In genomic region chr11:125263268-125263790, GRCh38 we compare ENCODE assay signal across 10 cellular contexts.
DNase-seq lines count a peak whose midpoint lies in the region; ATAC-seq and TF ChIP-seq lines count a peak whose summit lies in the region.
"Had no signal": no experiment of that assay in that cellular context is flagged by ENCODE, and none has a peak within 500 bp of the region (broad histone marks: within the 10 kb centered on the region; RNA-seq: fewer than 3 reads in every experiment).

No MANE protein-coding gene starts in this region.

- DNase-seq in breast epithelium (ENCODE audit: low spot score in 2 of 2) (no peak), MCF 10A (ENCODE audit: unreplicated experiment) (no peak), fibroblast of gingiva (ENCODE audit: low read depth) (peak; percentile 68), midbrain (lab: John Stamatoyannopoulos, UW) (peak; percentile 70), aorta (peak; percentile 89 to 91), GM19240 (ENCODE audit: insufficient read length, low spot score) (no peak)
- no peak for DNase-seq in activated CD4-positive, alpha-beta T cell treated with anti-CD3 and anti-CD28 coated beads, Interleukin-2, amount 10 ng/mL, durations not matched to agents 7 days and 5 days
- DNase-seq: DND-41, naive B cell had no signal

- intact Hi-C loops in breast epithelium (cut with DNase I; ENCODE audit: low total_unique reads) (no loop called here), MCF 10A (cut with micrococcal nuclease) (no loop called here), aorta (cut with DNase I) (loop anchor here in 1 of 2 donors (5.0 kb wide), 1 partner anchor 96 kb away; no protein-coding TSS in a partner anchor)

- H3K36me3 Mint-ChIP-seq in MCF 10A (ENCODE audit: insufficient read depth, unreplicated experiment) = peaks cover 6% of the 10 kb centered on the region
- H3K36me3 Mint-ChIP-seq in activated CD4-positive, alpha-beta T cell treated with anti-CD3 and anti-CD28 coated beads, Interleukin-2, amount 10 ng/mL, durations not matched to agents 7 days and 5 days (ENCODE audit: low read depth) = no peaks in the 10 kb centered on the region

- 3 to 4% methylated on average over 29 of the region's 29 CpGs for WGBS in aorta, 2 donors

- ATAC-seq in aorta (ENCODE audit: low FRiP score) (peak; percentile 81), GM21576 (IDR thresholded peaks at IDR 0.05; ENCODE audit: unreplicated experiment) (no peak)

- H3K4me3 Mint-ChIP-seq in MCF 10A (ENCODE audit: unreplicated experiment) = no peak overlapping the region
- H3K4me3 Mint-ChIP-seq in activated CD4-positive, alpha-beta T cell treated with anti-CD3 and anti-CD28 coated beads, Interleukin-2, amount 10 ng/mL, durations not matched to agents 7 days and 5 days = no peak overlapping the region
- H3K4me3 Mint-ChIP-seq: naive B cell had no signal

- peak overlapping the region in 2 of 3 donors; percentile 9 to 44 for H3K4me3 ChIP-seq in breast epithelium
- no peak overlapping the region for H3K4me3 ChIP-seq in aorta (ENCODE audit: low read length in 2 of 2)

- no peak for TF ChIP-seq CTCF in breast epithelium (IDR thresholded peaks at IDR 0.05)
- TF ChIP-seq CTCF in MCF 10A (IDR thresholded peaks at IDR 0.05; ENCODE audit: unreplicated experiment) = no peak

- no peaks in the 10 kb centered on the region for H3K4me1 ChIP-seq in breast epithelium
- no peaks in the 10 kb centered on the region for H3K4me1 ChIP-seq in aorta (ENCODE audit: control insufficient read depth in 1 of 2, insufficient read depth in 2 of 2, low read length in 2 of 2)

- H3K4me1 Mint-ChIP-seq in MCF 10A (ENCODE audit: insufficient read depth, unreplicated experiment) = no peaks in the 10 kb centered on the region
- no peaks in the 10 kb centered on the region for H3K4me1 Mint-ChIP-seq in activated CD4-positive, alpha-beta T cell treated with anti-CD3 and anti-CD28 coated beads, Interleukin-2, amount 10 ng/mL, durations not matched to agents 7 days and 5 days

- H3K36me3 ChIP-seq in breast epithelium = no peaks in the 10 kb centered on the region
- no peaks in the 10 kb centered on the region for H3K36me3 ChIP-seq in aorta (ENCODE audit: control insufficient read depth in 1 of 2, insufficient read depth in 2 of 2, low read length in 1 of 2)

- no TSS peak for BruUV-seq in MCF 10A (replicated peaks; lab: Mats Ljungman, UMichigan)

- CTCF ChIA-PET in MCF 10A (lab: Yijun Ruan, JAX) = interaction anchor here (1.4 kb wide), 1 partner anchor 82 kb away, joined by 6 read pairs; no protein-coding TSS in a partner anchor
- CTCF ChIA-PET in activated CD4-positive, alpha-beta T cell treated with anti-CD3 and anti-CD28 coated beads, Interleukin-2, amount 10 ng/mL, durations not matched to agents 7 days and 5 days (lab: Charles Lee) = interaction anchor here (1.3 kb wide), 1 partner anchor 21 kb away, joined by 4 read pairs; no protein-coding TSS in a partner anchor

- H3K27me3 ChIP-seq in breast epithelium (peaks cover 0 to 13% of the 10 kb centered on the region in 2 donors), aorta (ENCODE audit: control insufficient read depth in 1 of 2, insufficient read depth in 2 of 2, low read length in 1 of 2) (no peaks in the 10 kb centered on the region)

- H3K9me3 Mint-ChIP-seq in MCF 10A (ENCODE audit: unreplicated experiment) = no peaks in the 10 kb centered on the region
- no peaks in the 10 kb centered on the region for H3K9me3 Mint-ChIP-seq in activated CD4-positive, alpha-beta T cell treated with anti-CD3 and anti-CD28 coated beads, Interleukin-2, amount 10 ng/mL, durations not matched to agents 7 days and 5 days
- H3K9me3 Mint-ChIP-seq: naive B cell had no signal

- H3K27me3 Mint-ChIP-seq in MCF 10A (ENCODE audit: insufficient read depth, unreplicated experiment) = peaks cover 19% of the 10 kb centered on the region
- H3K27me3 Mint-ChIP-seq in activated CD4-positive, alpha-beta T cell treated with anti-CD3 and anti-CD28 coated beads, Interleukin-2, amount 10 ng/mL, durations not matched to agents 7 days and 5 days = peaks cover 20% of the 10 kb centered on the region

- H3K9me3 ChIP-seq in breast epithelium (no peaks in the 10 kb centered on the region), aorta (ENCODE audit: control insufficient read depth, low read length) (no peaks in the 10 kb centered on the region)

- H3K27ac ChIP-seq in breast epithelium = no peak overlapping the region
- no peak overlapping the region for H3K27ac ChIP-seq in aorta (ENCODE audit: low read depth in 1 of 2, low read length in 2 of 2)

- POLR2A ChIA-PET in MCF 10A (lab: Yijun Ruan, JAX) = interaction anchor here (0.7 kb wide), 1 partner anchor 14 kb away, joined by 3 read pairs; no protein-coding TSS in a partner anchor
- POLR2A ChIA-PET in activated CD4-positive, alpha-beta T cell treated with anti-CD3 and anti-CD28 coated beads, Interleukin-2, amount 10 ng/mL, durations not matched to agents 7 days and 5 days (lab: Charles Lee) = no interaction called here

- TF ChIP-seq POLR2A in breast epithelium (IDR thresholded peaks at IDR 0.05) = no peak

- no peak overlapping the region for H3K27ac Mint-ChIP-seq in MCF 10A (ENCODE audit: low read depth, unreplicated experiment)
- H3K27ac Mint-ChIP-seq in activated CD4-positive, alpha-beta T cell treated with anti-CD3 and anti-CD28 coated beads, Interleukin-2, amount 10 ng/mL, durations not matched to agents 7 days and 5 days = no peak overlapping the region
- H3K27ac Mint-ChIP-seq: naive B cell had no signal

Comparison
In these comparisons a context has a peak if more than half of its experiments do, and no peak if none do; other contexts are left out.
1. DNase-seq: peak in fibroblast of gingiva (single experiment), midbrain (single experiment) and aorta (2 of 2); none in breast epithelium (0 of 2), MCF 10A (single experiment), activated CD4-positive, alpha-beta T cell treated with anti-CD3 and anti-CD28 coated beads, Interleukin-2, amount 10 ng/mL, durations not matched to agents 7 days and 5 days (single experiment) and GM19240 (single experiment).
2. H3K4me3 ChIP-seq: peak in breast epithelium (2 of 3); none in aorta (0 of 2).